Comparison of ENCODE assay signal across 9 cellular contexts in the genomic region with DNA sequence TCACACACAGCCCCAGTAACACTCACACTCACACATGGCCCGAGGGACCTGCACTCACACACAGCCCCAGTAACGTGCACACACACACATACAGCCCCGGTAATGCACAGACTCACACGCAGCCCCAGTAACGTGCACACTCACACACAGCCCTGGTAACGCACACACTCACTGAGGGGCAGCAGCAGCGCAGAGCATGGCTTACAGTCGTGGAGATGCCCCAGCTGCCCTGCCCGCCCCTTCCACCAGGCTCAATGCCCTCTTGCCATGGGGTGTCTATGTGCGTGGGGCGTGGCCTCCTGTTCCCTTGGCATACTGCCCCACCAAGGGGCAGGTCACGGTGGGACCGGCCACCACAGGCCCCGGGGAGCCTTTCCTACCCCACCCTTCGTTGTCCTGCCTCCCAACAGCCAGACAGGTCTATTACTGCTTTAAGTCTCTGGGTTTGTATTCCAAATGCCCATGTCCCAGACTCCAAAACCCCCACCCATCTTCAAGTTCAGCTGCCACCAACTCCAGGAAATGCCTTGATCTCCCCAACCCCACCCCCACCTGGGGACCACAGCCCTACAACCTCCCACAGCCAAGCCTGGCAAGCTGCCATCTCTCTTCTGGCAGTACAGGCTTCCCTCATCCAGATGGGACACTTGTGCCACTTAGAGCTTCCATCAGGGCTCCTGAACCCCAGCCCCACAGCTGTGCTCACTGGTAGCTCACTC. TPM values are rescaled to one million over a fixed set of nuclear protein-coding genes. Genes with fewer than 3 reads are reported as not detected.
DNase-seq lines count a peak whose midpoint lies in the region; ATAC-seq and TF ChIP-seq lines count a peak whose summit lies in the region.
"Had no signal": no experiment of that assay in that cellular context is flagged by ENCODE, and none has a peak within 500 bp of the region (broad histone marks: within the 10 kb centered on the region; RNA-seq: fewer than 3 reads in every experiment).

No MANE protein-coding gene starts in this region.

- no peaks in the 10 kb centered on the region for H3K9me3 ChIP-seq in stomach

- H3K27me3 Mint-ChIP-seq in activated CD4-positive, alpha-beta memory T cell treated with anti-CD3 and anti-CD28 coated beads, Interleukin-2, amount 10 ng/mL, durations not matched to agents 7 days and 5 days: no peaks in the 10 kb centered on the region

- H3K27me3 ChIP-seq in stomach: peaks cover 0 to 21% (median 0%) of the 10 kb centered on the region in 3 donors

- peaks cover 41 to 87% (median 71%) of the 10 kb centered on the region in 4 donors for H3K4me1 ChIP-seq in stomach

- H3K27ac ChIP-seq in stomach: peak overlapping the region in 2 of 5 donors; percentile 11 to 28

- peak overlapping the region; percentile 16 for H3K4me3 Mint-ChIP-seq in activated CD4-positive, alpha-beta memory T cell treated with anti-CD3 and anti-CD28 coated beads, Interleukin-2, amount 10 ng/mL, durations not matched to agents 7 days and 5 days

- H3K4me3 ChIP-seq in stomach: no peak overlapping the region

- TF ChIP-seq EP300 in stomach (IDR thresholded peaks at IDR 0.05): no peak

- 26 to 45% (median 44%) methylated on average over 10 to 15 of the region's 15 CpGs for WGBS in stomach, 5 donors

- TF ChIP-seq CTCF in stomach (IDR thresholded peaks at IDR 0.05): no peak

- no peak for TF ChIP-seq POLR2A in stomach (IDR thresholded peaks at IDR 0.05)

- H3K27ac Mint-ChIP-seq in activated CD4-positive, alpha-beta memory T cell treated with anti-CD3 and anti-CD28 coated beads, Interleukin-2, amount 10 ng/mL, durations not matched to agents 7 days and 5 days: peak overlapping the region; percentile 80

- peak; percentile 14 for DNase-seq in NCI-H82 (lab: John Stamatoyannopoulos, UW)
- no peak for DNase-seq in NCI-H82 treated with DMSO at 0.1 percent for 48 hours (lab: John Stamatoyannopoulos, UW; ENCODE audit: unreplicated experiment)
- peak; percentile 18 for DNase-seq in activated CD4-positive, alpha-beta memory T cell treated with anti-CD3 and anti-CD28 coated beads, Interleukin-2, amount 10 ng/mL, durations not matched to agents 7 days and 5 days
- DNase-seq in left cardiac atrium: peak; percentile 40
- DNase-seq in stomach: peak; percentile 34
- DNase-seq in SHP77 (lab: John Stamatoyannopoulos, UW): no peak
- DNase-seq in NCI-H1105 treated with DMSO at 0.1 percent for 48 hours (lab: John Stamatoyannopoulos, UW): no peak
- no peak for DNase-seq in nucleus accumbens (lab: John Stamatoyannopoulos, UW)

- H3K36me3 ChIP-seq in stomach: no peaks in the 10 kb centered on the region

- H3K36me3 Mint-ChIP-seq in activated CD4-positive, alpha-beta memory T cell treated with anti-CD3 and anti-CD28 coated beads, Interleukin-2, amount 10 ng/mL, durations not matched to agents 7 days and 5 days (ENCODE audit: low read depth): peaks cover 4% of the 10 kb centered on the region

- ATAC-seq in left cardiac atrium: no peak

- POLR2A ChIA-PET in activated CD4-positive, alpha-beta memory T cell treated with anti-CD3 and anti-CD28 coated beads, Interleukin-2, amount 10 ng/mL, durations not matched to agents 7 days and 5 days (lab: Charles Lee): interaction anchor here (1.0 kb wide), 1 partner anchor 14 kb away, joined by 4 read pairs; no protein-coding TSS in a partner anchor

- CTCF ChIA-PET in activated CD4-positive, alpha-beta memory T cell treated with anti-CD3 and anti-CD28 coated beads, Interleukin-2, amount 10 ng/mL, durations not matched to agents 7 days and 5 days (lab: Charles Lee): interaction anchor here (0.7 to 2.4 kb wide), 2 partner anchors 14 to 457 kb away, joined by 3 to 10 read pairs; no protein-coding TSS in a partner anchor

- intact Hi-C loops in left cardiac atrium (cut with DNase I) (no loop called here), stomach (cut with DNase I; ENCODE audit: low total_unique reads) (no loop called here)

- peaks cover 81% of the 10 kb centered on the region for H3K4me1 Mint-ChIP-seq in activated CD4-positive, alpha-beta memory T cell treated with anti-CD3 and anti-CD28 coated beads, Interleukin-2, amount 10 ng/mL, durations not matched to agents 7 days and 5 days

- no peaks in the 10 kb centered on the region for H3K9me3 Mint-ChIP-seq in activated CD4-positive, alpha-beta memory T cell treated with anti-CD3 and anti-CD28 coated beads, Interleukin-2, amount 10 ng/mL, durations not matched to agents 7 days and 5 days

RNA-seq across cellular contexts. Expression of a gene that starts 2.6 kb away (rescaled TPM):
- total RNA-seq in activated CD4-positive, alpha-beta memory T cell treated with anti-CD3 and anti-CD28 coated beads, Interleukin-2, amount 10 ng/mL, durations not matched to agents 7 days and 5 days: 1 to 10 TPM; 9.1 to 9.7 TPM
- total RNA-seq in left cardiac atrium (1 to 10 TPM; 5.3 to 8.9 TPM), stomach (10 to 100 TPM in 2 of 5 donors, 1 to 10 TPM in 2, not detected in 1; 1.7 to 14.5 (median 6.9) TPM)
- 1 to 10 TPM; 2.3 to 6.5 (median 4.1) TPM for polyA plus RNA-seq in stomach

RNA-seq across cellular contexts. Expression of a gene that starts 8.7 kb away (rescaled TPM):
- total RNA-seq in activated CD4-positive, alpha-beta memory T cell treated with anti-CD3 and anti-CD28 coated beads, Interleukin-2, amount 10 ng/mL, durations not matched to agents 7 days and 5 days: 10 to 100 TPM; 12.3 to 12.4 TPM
- under 1 TPM; 0.18 to 0.34 TPM for total RNA-seq in left cardiac atrium
- 1 to 10 TPM in 1 of 5 donors, under 1 TPM in 2, not detected in 2; under 0.01 to 1.4 (median 0.18) TPM for total RNA-seq in stomach
- under 1 TPM; 0.19 to 0.80 (median 0.76) TPM for polyA plus RNA-seq in stomach
- total RNA-seq: A673 had no signal

RNA-seq across cellular contexts. Expression of a gene that starts 47.5 kb away (rescaled TPM):
- 1 to 10 TPM; 2.5 to 3.4 TPM for total RNA-seq in activated CD4-positive, alpha-beta memory T cell treated with anti-CD3 and anti-CD28 coated beads, Interleukin-2, amount 10 ng/mL, durations not matched to agents 7 days and 5 days
- total RNA-seq in left cardiac atrium: 10 to 100 TPM; 14.2 to 14.5 TPM
- total RNA-seq in stomach: 10 to 100 TPM; 11.2 to 51.0 (median 23.9) TPM
- 10 to 100 TPM; 21.5 to 55.9 (median 44.6) TPM for polyA plus RNA-seq in stomach

Comparison
In these comparisons a context has a peak if more than half of its experiments do, and no peak if none do; other contexts are left out.
1. DNase-seq: peak in NCI-H82 (single experiment), activated CD4-positive, alpha-beta memory T cell treated with anti-CD3 and anti-CD28 coated beads, Interleukin-2, amount 10 ng/mL, durations not matched to agents 7 days and 5 days (single experiment), left cardiac atrium (single experiment) and stomach (single experiment); none in NCI-H82 treated with DMSO at 0.1 percent for 48 hours (single experiment), SHP77 (0 of 2), NCI-H1105 treated with DMSO at 0.1 percent for 48 hours (single experiment) and nucleus accumbens (0 of 56).
2. RNA of a gene that starts 8.7 kb away (total RNA-seq): 12.3 to 12.4 TPM in activated CD4-positive, alpha-beta memory T cell treated with anti-CD3 and anti-CD28 coated beads, Interleukin-2, amount 10 ng/mL, durations not matched to agents 7 days and 5 days; 0.18 to 0.34 TPM in left cardiac atrium and under 0.01 to 1.4 TPM in stomach; every median in the first group is over 4 times any median in the second.